1 cellular context compared by ENCODE assay signal in the genomic region with DNA sequence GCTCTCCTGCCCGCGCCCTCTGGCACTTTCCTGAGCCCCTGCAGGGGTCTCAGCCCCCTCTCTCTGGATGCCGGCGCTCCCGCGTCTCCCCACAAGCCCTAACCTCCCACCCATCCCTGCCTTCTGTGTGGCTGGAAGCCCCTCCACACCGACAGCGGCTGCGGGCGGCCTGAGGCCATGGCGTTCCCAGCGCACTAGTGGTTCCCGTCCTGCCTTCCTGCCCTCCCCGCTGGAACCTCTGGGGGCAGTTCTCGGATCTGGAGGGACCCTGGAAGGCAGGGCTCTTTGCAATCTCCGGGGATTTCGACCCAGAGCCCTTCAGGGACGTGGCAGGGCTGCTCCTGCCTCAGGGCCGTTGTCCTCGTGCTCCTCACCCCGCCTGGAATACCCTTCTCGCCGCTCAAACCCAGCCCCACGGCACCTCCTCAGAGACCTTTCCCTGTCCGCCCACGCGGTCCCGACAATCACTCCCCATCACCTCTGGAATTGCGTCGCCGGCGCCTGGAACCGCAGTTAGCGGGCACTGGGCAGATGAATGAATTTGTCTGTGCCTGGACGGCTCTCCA.
TF ChIP-seq lines count a peak whose summit lies in the region.

No MANE protein-coding gene starts in this region.

TF ChIP-seq in H1, 55 proteins besides CTCF, POLR2A, EP300 and RAD21:
- TF ChIP-seq E2F6 (IDR thresholded peaks at IDR 0.05): no peak
- peak; percentile 63; the same call in 1 of the 2 replicates for TF ChIP-seq SUZ12 (IDR thresholded peaks at IDR 0.05; ENCODE audit: low read length)
- peak; percentile 15 for TF ChIP-seq KDM4A (IDR thresholded peaks at IDR 0.05; ENCODE audit: low read depth, low read length, severe bottlenecking)
- TF ChIP-seq EZH2 (IDR thresholded peaks at IDR 0.05; ENCODE audit: low read depth, low read length, severe bottlenecking): peak; percentile 77
